ENCODE assay signal across 10 cellular contexts in the genomic region with DNA sequence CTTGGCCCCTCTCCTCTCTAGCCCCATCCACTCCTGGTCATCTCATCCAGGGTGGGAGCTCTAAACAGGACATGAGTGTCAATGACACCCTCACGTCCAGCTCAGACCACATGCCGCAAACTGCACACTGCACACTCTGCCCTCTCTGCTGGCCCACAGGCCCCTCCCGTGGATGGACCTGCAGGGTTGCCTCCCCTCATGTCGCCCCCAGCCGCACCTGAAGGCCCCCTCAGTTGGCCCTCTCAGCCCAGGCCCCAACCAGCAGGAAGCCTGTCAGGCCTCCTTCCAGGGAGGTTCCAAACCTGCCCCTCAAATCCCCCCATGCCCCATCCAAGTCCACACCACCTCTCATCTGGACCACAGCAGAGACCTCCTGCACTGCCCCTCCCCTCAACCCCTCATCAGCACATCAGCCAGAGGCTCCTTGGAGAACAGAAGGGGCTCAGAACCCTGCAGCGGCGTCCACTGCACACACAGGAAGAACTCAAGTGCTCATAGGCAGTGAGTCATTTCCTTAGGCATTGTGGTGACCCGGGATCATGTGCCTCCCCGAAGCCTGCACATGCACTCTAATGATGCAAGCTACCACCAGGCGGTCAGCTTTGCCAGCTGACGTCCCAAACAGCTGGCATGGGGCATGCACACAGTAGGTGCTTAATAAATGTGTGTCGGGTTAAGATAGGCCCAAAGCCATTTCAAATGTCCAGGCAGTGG. TPM values are rescaled to one million over a fixed set of nuclear protein-coding genes. Genes with fewer than 3 reads are reported as not detected.
A peak's percentile ranks its signal among the peaks of the same experiment; 100 is the strongest.
DNase-seq lines count a peak whose midpoint lies in the region; ATAC-seq and TF ChIP-seq lines count a peak whose summit lies in the region.
"Had no signal": no experiment of that assay in that cellular context is flagged by ENCODE, and none has a peak within 500 bp of the region (broad histone marks: within the 10 kb centered on the region; RNA-seq: fewer than 3 reads in every experiment).

No MANE protein-coding gene starts in this region.

- TF ChIP-seq CTCF in HCT116 (IDR thresholded peaks at IDR 0.05 in 2 of 3, conservative IDR thresholded peaks at IDR 0.05 in 1 of 3; ENCODE audit: borderline replicate concordance in 1 of 3, insufficient read depth in 1 of 3, low read depth in 2 of 3, low read length in 2 of 3): no peak
- no peak for TF ChIP-seq CTCF in hepatocyte (IDR thresholded peaks at IDR 0.05; ENCODE audit: poor library complexity)

- H2AFZ ChIP-seq in HCT116 (ENCODE audit: low read depth, low read length, poor library complexity, severe bottlenecking) (no peak overlapping the region), hepatocyte (no peak overlapping the region)

- H3K9ac ChIP-seq in HCT116 (ENCODE audit: low read length) (peak overlapping the region; percentile 51), adipocyte (ENCODE audit: low read length) (no peak overlapping the region)

- no peaks in the 10 kb centered on the region for H3K79me2 ChIP-seq in HCT116 (ENCODE audit: insufficient read depth, low read length)
- no peaks in the 10 kb centered on the region for H3K79me2 ChIP-seq in hepatocyte

- H3K4me1 ChIP-seq in HCT116 (ENCODE audit: control insufficient read depth in 1 of 2, insufficient read depth in 2 of 2, low read length in 2 of 2): peaks cover 41 to 65% of the 10 kb centered on the region in 2 experiments
- peaks cover 20% of the 10 kb centered on the region for H3K4me1 ChIP-seq in adipocyte (ENCODE audit: control insufficient read depth, insufficient read depth, low read length)
- H3K4me1 ChIP-seq in hepatocyte (ENCODE audit: insufficient read depth): peaks cover 12% of the 10 kb centered on the region

- POLR2A ChIA-PET in HCT116 (lab: Charles Lee): interaction anchor here (0.9 to 1.8 kb wide), 4 partner anchors 13 to 31 kb away, joined by 4 to 15 read pairs (median 5); a partner anchor contains a TSS

- no peaks in the 10 kb centered on the region for H3K36me3 ChIP-seq in HCT116 (ENCODE audit: control insufficient read depth in 1 of 2, insufficient read depth in 2 of 2, low read length in 2 of 2)
- H3K36me3 ChIP-seq in adipocyte (ENCODE audit: control insufficient read depth, insufficient read depth, low read length, severe bottlenecking): no peaks in the 10 kb centered on the region
- no peaks in the 10 kb centered on the region for H3K36me3 ChIP-seq in hepatocyte (replicated peaks; ENCODE audit: insufficient read depth, low read depth)

- peak; percentile 44 for TF ChIP-seq POLR2A in HCT116 (IDR thresholded peaks at IDR 0.05; ENCODE audit: borderline replicate concordance, extremely low read depth, insufficient read depth, insufficient read length)

- RAD21 ChIA-PET in HCT116 (lab: Charles Lee; ENCODE audit: low non-redundant PET in 1 of 2, low total read pairs in 2 of 2, uncharacterized antibody in 2 of 2, unreplicated experiment in 2 of 2): interaction anchor here in 1 of 2 experiments (0.5 kb wide), 1 partner anchor 8 kb away, joined by 4 read pairs; no protein-coding TSS in a partner anchor

- DNase-seq in HCT116 (ENCODE audit: low read depth, low spot score): no peak
- peak; percentile 85 for DNase-seq in SKM-1 (lab: John Stamatoyannopoulos, UW; ENCODE audit: unreplicated experiment)
- DNase-seq in adipocyte (ENCODE audit: low read depth): peak; percentile 78
- DNase-seq in hepatocyte (ENCODE audit: low spot score): peak; percentile 46
- peak; percentile 43 to 47 for DNase-seq in stimulated activated CD8-positive, alpha-beta memory T cell treated with anti-CD3 and anti-CD28 coated beads, Interleukin-15, amount 100 ng/mL, for 48 hours (ENCODE audit: low read depth in 2 of 2)
- DNase-seq in NCI-H1694 (lab: John Stamatoyannopoulos, UW): no peak
- DNase-seq in superior temporal gyrus (ENCODE audit: extremely low spot score): no peak
- no peak for DNase-seq in left lobe of liver (ENCODE audit: low spot score)

- 73% methylated on average over 10 of the region's 12 CpGs for WGBS in hepatocyte (ENCODE audit: low lambda C conversion rate, missing lambda C conversion rate)

- H3K9me2 ChIP-seq in HCT116 (ENCODE audit: insufficient read depth): no peaks in the 10 kb centered on the region
- no peaks in the 10 kb centered on the region for H3K9me2 ChIP-seq in hepatocyte (replicated peaks; ENCODE audit: insufficient read depth)

- H3K4me3 ChIP-seq in HCT116 (replicated peaks in 1 of 2; ENCODE audit: low read depth in 1 of 2, low read length in 2 of 2): peak overlapping the region; percentile 12 to 22; a peak in 3 of 4 replicates
- H3K4me3 ChIP-seq in adipocyte (ENCODE audit: low read length): no peak overlapping the region
- no peak overlapping the region for H3K4me3 ChIP-seq in hepatocyte

- no TSS peak for BruUV-seq in HCT116 (replicated peaks; lab: Mats Ljungman, UMichigan)

- no peaks in the 10 kb centered on the region for H4K20me1 ChIP-seq in HCT116 (ENCODE audit: insufficient read depth)
- no peaks in the 10 kb centered on the region for H4K20me1 ChIP-seq in hepatocyte (ENCODE audit: insufficient read depth, poor library complexity, severe bottlenecking)

- H3K27me3 ChIP-seq in HCT116 (ENCODE audit: insufficient read depth, low read length): no peaks in the 10 kb centered on the region
- H3K27me3 ChIP-seq in adipocyte (replicated peaks; ENCODE audit: control insufficient read depth, insufficient read depth, low read length): no peaks in the 10 kb centered on the region
- no peaks in the 10 kb centered on the region for H3K27me3 ChIP-seq in hepatocyte

- ATAC-seq in HCT116 (peak; percentile 49), left lobe of liver (no peak)

- H3K9me3 ChIP-seq in HCT116 (ENCODE audit: control insufficient read depth in 1 of 2, insufficient read depth in 1 of 2, low read depth in 1 of 2, low read length in 2 of 2) (no peaks in the 10 kb centered on the region), adipocyte (ENCODE audit: control insufficient read depth, low read length) (no peaks in the 10 kb centered on the region), hepatocyte (ENCODE audit: low read depth) (no peaks in the 10 kb centered on the region)

- CTCF ChIA-PET in HCT116 (lab: Charles Lee): interaction anchor here (0.7 kb wide), 1 partner anchor 11 kb away, joined by 3 read pairs; no protein-coding TSS in a partner anchor

- intact Hi-C loops in HCT116 (cut with micrococcal nuclease): no loop called here

- H3K4me2 ChIP-seq in HCT116 (ENCODE audit: low read length) (peak overlapping the region; percentile 66), hepatocyte (no peak overlapping the region)

- peak overlapping the region; percentile 63 for H3K27ac ChIP-seq in HCT116 (ENCODE audit: low read depth, low read length)
- H3K27ac ChIP-seq in hepatocyte: no peak overlapping the region
- H3K27ac ChIP-seq: VCaP had no signal

- TF ChIP-seq RAD21 in HCT116 (IDR thresholded peaks at IDR 0.05; ENCODE audit: low read depth): no peak

TF ChIP-seq in HCT116, 20 proteins besides CTCF, POLR2A, EP300 and RAD21:
- TF ChIP-seq FOSL1 (IDR thresholded peaks at IDR 0.05; ENCODE audit: low read depth) (no peak), POLR2AphosphoS5 (IDR thresholded peaks at IDR 0.05; ENCODE audit: low read depth, low read length) (peak; percentile 79), CEBPB (IDR thresholded peaks at IDR 0.05; ENCODE audit: low read depth) (no peak), ZFX (IDR thresholded peaks at IDR 0.05) (peak; percentile 31; the same call in 1 of the 2 replicates), EZH2phosphoT487 (IDR thresholded peaks at IDR 0.05; ENCODE audit: borderline replicate concordance) (no peak), SRF (IDR thresholded peaks at IDR 0.05; ENCODE audit: low read depth) (no peak), TCF7L2 (IDR thresholded peaks at IDR 0.05; ENCODE audit: borderline replicate concordance, extremely low read depth, insufficient read depth, insufficient read length) (peak; percentile 55)
- TF ChIP-seq, protein P1, sequence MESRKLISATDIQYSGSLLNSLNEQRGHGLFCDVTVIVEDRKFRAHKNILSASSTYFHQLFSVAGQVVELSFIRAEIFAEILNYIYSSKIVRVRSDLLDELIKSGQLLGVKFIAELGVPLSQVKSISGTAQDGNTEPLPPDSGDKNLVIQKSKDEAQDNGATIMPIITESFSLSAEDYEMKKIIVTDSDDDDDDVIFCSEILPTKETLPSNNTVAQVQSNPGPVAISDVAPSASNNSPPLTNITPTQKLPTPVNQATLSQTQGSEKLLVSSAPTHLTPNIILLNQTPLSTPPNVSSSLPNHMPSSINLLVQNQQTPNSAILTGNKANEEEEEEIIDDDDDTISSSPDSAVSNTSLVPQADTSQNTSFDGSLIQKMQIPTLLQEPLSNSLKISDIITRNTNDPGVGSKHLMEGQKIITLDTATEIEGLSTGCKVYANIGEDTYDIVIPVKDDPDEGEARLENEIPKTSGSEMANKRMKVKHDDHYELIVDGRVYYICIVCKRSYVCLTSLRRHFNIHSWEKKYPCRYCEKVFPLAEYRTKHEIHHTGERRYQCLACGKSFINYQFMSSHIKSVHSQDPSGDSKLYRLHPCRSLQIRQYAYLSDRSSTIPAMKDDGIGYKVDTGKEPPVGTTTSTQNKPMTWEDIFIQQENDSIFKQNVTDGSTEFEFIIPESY (IDR thresholded peaks at IDR 0.05; ENCODE audit: extremely low read depth, insufficient replicate concordance, low read length): peak; percentile 58

RNA-seq across cellular contexts. Expression of a gene that starts 12.9 kb away (rescaled TPM):
- total RNA-seq in HCT116 (2021; ENCODE audit: unreplicated experiment): 24.0 TPM
- 15.9 and 22.3 TPM in 2 replicates for polyA plus RNA-seq in HCT116 (2012)
- total RNA-seq in hepatocyte: 411 and 470 TPM in 2 replicates
- polyA plus RNA-seq in hepatocyte: 526 and 563 TPM in 2 replicates
- total RNA-seq in left lobe of liver: 8.4 TPM

RNA-seq across cellular contexts. Expression of a gene that starts 30.7 kb away (rescaled TPM):
- total RNA-seq in HCT116 (2021; ENCODE audit: unreplicated experiment) (309 TPM), hepatocyte (7.1 and 8.5 TPM in 2 replicates), left lobe of liver (1.3 TPM)
- 446 and 495 TPM in 2 replicates for polyA plus RNA-seq in HCT116 (2012)
- polyA plus RNA-seq in hepatocyte: 62.4 and 67.4 TPM in 2 replicates
- total RNA-seq: temporal lobe had no signal

Comparison
In these comparisons a context has a peak if more than half of its experiments do, and no peak if none do; other contexts are left out.
1. DNase-seq: peak in SKM-1 (single experiment), adipocyte (single experiment), hepatocyte (single experiment) and stimulated activated CD8-positive, alpha-beta memory T cell treated with anti-CD3 and anti-CD28 coated beads, Interleukin-15, amount 100 ng/mL, for 48 hours (2 of 2); none in HCT116 (single experiment), NCI-H1694 (single experiment), superior temporal gyrus (single experiment) and left lobe of liver (single experiment).
2. H3K4me3 ChIP-seq: peak in HCT116 (2 of 2); none in adipocyte (single experiment) and hepatocyte (single experiment).
3. RNA of a gene that starts 12.9 kb away (total RNA-seq): 411 to 470 TPM in hepatocyte; 24.0 TPM in HCT116 (single experiment) and 8.4 TPM in left lobe of liver (single experiment); every median in the first group is over 10 times any median in the second.
4. RNA of a gene that starts 30.7 kb away (total RNA-seq): 309 TPM in HCT116 (single experiment); 7.1 to 8.5 TPM in hepatocyte and 1.3 TPM in left lobe of liver (single experiment); every median in the first group is over 10 times any median in the second.